8 cellular contexts compared by ENCODE assay signal in the genomic region with DNA sequence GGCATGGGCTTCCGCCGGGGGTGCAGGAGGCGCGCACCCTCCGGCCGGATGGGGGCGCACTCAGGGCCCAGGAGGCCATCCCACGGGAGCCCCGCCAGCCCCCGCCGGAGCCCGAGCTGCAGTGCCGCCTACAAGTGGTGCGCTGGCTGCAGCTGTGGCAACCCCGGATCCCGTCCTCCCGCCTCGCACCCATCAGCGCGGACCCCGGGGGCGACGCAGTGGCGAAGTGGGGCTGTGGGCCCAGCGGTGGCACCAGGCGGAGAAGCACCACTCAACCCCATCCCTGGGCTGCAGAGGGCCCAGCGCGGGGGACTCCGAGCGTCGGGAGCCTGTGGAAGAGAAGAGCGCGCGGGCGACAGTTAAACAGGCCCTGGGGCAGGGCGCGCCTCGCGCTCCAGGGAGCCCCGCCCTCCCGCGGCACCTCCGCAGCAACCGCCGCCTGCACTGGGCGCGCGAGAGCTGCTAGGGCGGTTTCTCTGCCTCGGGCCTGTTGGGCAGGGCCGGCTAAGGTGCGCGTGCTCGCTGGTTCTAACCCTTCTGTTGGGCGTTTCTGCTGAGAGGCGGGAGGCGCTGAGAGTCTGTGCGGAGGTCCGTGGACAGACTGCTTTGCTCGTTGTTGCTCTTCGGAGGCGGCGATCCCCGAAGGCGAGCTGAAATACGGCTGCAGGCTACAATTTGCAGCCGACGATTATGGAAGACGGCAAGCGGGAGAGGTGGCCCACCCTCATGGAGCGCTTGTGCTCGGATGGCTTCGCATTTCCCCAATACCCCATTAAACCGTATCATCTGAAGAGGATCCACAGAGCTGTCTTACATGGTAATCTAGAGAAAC. TPM values are rescaled to one million over a fixed set of nuclear protein-coding genes. Genes with fewer than 3 reads are reported as not detected.
DNase-seq lines count a peak whose midpoint lies in the region; ATAC-seq and TF ChIP-seq lines count a peak whose summit lies in the region.
"Not testable (repeated sequence)": the region's sequence is repeated elsewhere in the genome, so short reads cannot be mapped to it uniquely, and the experiment has no call there.

A gene (plus strand): TSS at position 104 of the 832 bp plus-strand sequence. CDS start 587 bp downstream, at position 691.

- H3K27me3 ChIP-seq in ACC112 (ENCODE audit: insufficient read depth, low read length); OCI-LY3 (ENCODE audit: low read depth, low read length); lower lobe of right lung (ENCODE audit: low read depth): not testable (repeated sequence)

- H3K4me3 ChIP-seq in ACC112 (ENCODE audit: low read depth, low read length), result peak within 1 kb of the TSS; percentile 78
- peak within 1 kb of the TSS; percentile 79 for H3K4me3 ChIP-seq in OCI-LY3 (ENCODE audit: low read length)
- H3K4me3 ChIP-seq in lower lobe of right lung, result peak within 1 kb of the TSS; percentile 74

- H4K20me1 ChIP-seq in OCI-LY3 (ENCODE audit: insufficient read depth, low read length), result not testable (repeated sequence)

- peak within 1 kb of the TSS; percentile 75 for H3K9ac ChIP-seq in OCI-LY3 (ENCODE audit: low read length)

- not testable (repeated sequence) for H3K9me3 Mint-ChIP-seq in endothelial cell (ENCODE audit: unreplicated experiment)

- H3K4me1 Mint-ChIP-seq in endothelial cell (ENCODE audit: unreplicated experiment), result not testable (repeated sequence)

- H3K4me2 ChIP-seq in OCI-LY3 (ENCODE audit: low read length), result peak within 1 kb of the TSS; percentile 81

- H2AFZ ChIP-seq in ACC112 (ENCODE audit: low read length, unreplicated experiment), result peak within 1 kb of the TSS; percentile 87
- peak within 1 kb of the TSS; percentile 81; the same call in 1 of the 2 replicates for H2AFZ ChIP-seq in OCI-LY3 (ENCODE audit: low read depth, low read length)

- H3K27ac ChIP-seq in ACC112 (ENCODE audit: low read depth, low read length) (peak within 1 kb of the TSS; percentile 58), OCI-LY3 (ENCODE audit: low read length) (peak within 1 kb of the TSS; percentile 75), lower lobe of right lung (peak within 1 kb of the TSS; percentile 93)

- not testable (repeated sequence) for H3K9me3 ChIP-seq in OCI-LY3 (ENCODE audit: insufficient read depth, low read length); lower lobe of right lung

- DNase-seq in activated T-cell treated with anti-CD3 and anti-CD28 coated beads, Interleukin-2, amount 50 U/mL, for 1 hour, result peak; percentile 87
- DNase-seq in endothelial cell (ENCODE audit: low spot score) (peak; percentile 78), lower lobe of right lung (peak; percentile 90)
- peak; percentile 59 to 75 for DNase-seq in stimulated activated CD4-positive, alpha-beta T cell treated with anti-CD3 and anti-CD28 coated beads, Interleukin-1b, Interleukin-23, amount 100 ng/mL, for 1 hour (ENCODE audit: low read depth in 2 of 2)

- not testable (repeated sequence) for H3K4me1 ChIP-seq in ACC112 (ENCODE audit: control insufficient read depth, insufficient read depth, low read length, unreplicated experiment); OCI-LY3 (ENCODE audit: low read length); lower lobe of right lung

- peak within 1 kb of the TSS; percentile 36 for H3K27ac Mint-ChIP-seq in endothelial cell (ENCODE audit: unreplicated experiment)

- intact Hi-C loops in lower lobe of right lung (cut with DNase I), result not testable (repeated sequence)

- peak; percentile 69 for ATAC-seq in GM18870 (IDR thresholded peaks at IDR 0.05; ENCODE audit: unreplicated experiment)
- peak; percentile 86 for ATAC-seq in HG02938 (IDR thresholded peaks at IDR 0.05; ENCODE audit: unreplicated experiment)
- peak; percentile 96 for ATAC-seq in lower lobe of right lung

- H3K36me3 ChIP-seq in ACC112 (ENCODE audit: insufficient read depth, low read length); OCI-LY3 (replicated peaks; ENCODE audit: low read depth, low read length); lower lobe of right lung: not testable (repeated sequence)

- not testable (repeated sequence) for H3K79me2 ChIP-seq in ACC112 (ENCODE audit: control insufficient read depth, insufficient read depth, low read length, unreplicated experiment); OCI-LY3 (ENCODE audit: low read length)

- peak; percentile 25 for TF ChIP-seq CTCF in OCI-LY3 (IDR thresholded peaks at IDR 0.05; ENCODE audit: low read depth, low read length)
- not testable (repeated sequence) for TF ChIP-seq CTCF in endothelial cell (IDR thresholded peaks at IDR 0.05; ENCODE audit: unreplicated experiment)
- TF ChIP-seq CTCF in lower lobe of right lung (IDR thresholded peaks at IDR 0.05), result peak; percentile 25

- H3K36me3 Mint-ChIP-seq in endothelial cell (ENCODE audit: low read depth, unreplicated experiment), result not testable (repeated sequence)

- H3K4me3 Mint-ChIP-seq in endothelial cell (ENCODE audit: unreplicated experiment), result peak within 1 kb of the TSS; percentile 99

- H3K27me3 Mint-ChIP-seq in endothelial cell (ENCODE audit: unreplicated experiment), result not testable (repeated sequence)

RNA-seq across cellular contexts. Expression of the gene that starts here (rescaled TPM):
- total RNA-seq in endothelial cell (ENCODE audit: unreplicated experiment) (28.2 TPM), lower lobe of right lung (24.4 TPM)

Comparison
In these comparisons a context has a peak if more than half of its experiments do, and no peak if none do; other contexts are left out.
1. Peak in every context shown above with its lines: DNase-seq, ATAC-seq, H3K4me3 ChIP-seq and H3K27ac ChIP-seq.